In genomic region chr12:27966870-27967269, GRCh38 we compare ENCODE assay signal across 12 cellular contexts. TPM values are rescaled to one million over a fixed set of nuclear protein-coding genes. Genes with fewer than 3 reads are reported as not detected.
DNase-seq lines count a peak whose midpoint lies in the region; ATAC-seq, FAIRE-seq and TF ChIP-seq lines count a peak whose summit lies in the region.
"Had no signal": no experiment of that assay in that cellular context is flagged by ENCODE, and none has a peak within 500 bp of the region (broad histone marks: within the 10 kb centered on the region; RNA-seq: fewer than 3 reads in every experiment).

No MANE protein-coding gene starts in this region.

- H3K79me2 ChIP-seq in keratinocyte (ENCODE audit: control insufficient read depth, insufficient read depth, low read length): peaks cover 81% of the 10 kb centered on the region

- H3K9me3 ChIP-seq in keratinocyte (ENCODE audit: control insufficient read depth, low read depth, low read length): no peaks in the 10 kb centered on the region

- FAIRE-seq in keratinocyte (lab: Jason Lieb, UNC): peak; percentile 96

- H3K9me1 ChIP-seq in keratinocyte (ENCODE audit: control insufficient read depth, extremely low read depth, insufficient read depth, low read length): no peaks in the 10 kb centered on the region

- H3K27me3 ChIP-seq in keratinocyte (ENCODE audit: control insufficient read depth, extremely low read depth, insufficient read depth, low read length): no peaks in the 10 kb centered on the region

- H4K20me1 ChIP-seq in keratinocyte (ENCODE audit: control insufficient read depth, extremely low read depth, insufficient read depth, low read length): peaks cover 14% of the 10 kb centered on the region

- H3K4me3 ChIP-seq in AG09309 (ENCODE audit: control insufficient read depth, low read depth, low read length) (no peak overlapping the region), keratinocyte (ENCODE audit: control insufficient read depth in 2 of 3, extremely low read depth in 1 of 3, insufficient read depth in 2 of 3, low read depth in 1 of 3, low read length in 3 of 3) (peak overlapping the region; percentile 75 to 89 (median 82))

- dilution Hi-C loops in keratinocyte (cut with MboI; ENCODE audit: extremely low pct_ligation_motif_present, low sequenced_read_pairs): no loop called here

- peak overlapping the region; percentile 91 for H3K4me2 ChIP-seq in keratinocyte (ENCODE audit: control insufficient read depth, extremely low read depth, insufficient read depth, low read depth, low read length)

- TF ChIP-seq CTCF in AG09309 (IDR thresholded peaks at IDR 0.05; ENCODE audit: control insufficient read depth, insufficient read depth, low read depth, low read length, missing control alignments) (no peak), keratinocyte (optimal IDR thresholded peaks at IDR 0.05 in 1 of 3, IDR thresholded peaks at IDR 0.05 in 1 of 3, conservative IDR thresholded peaks at IDR 0.05 in 1 of 3; ENCODE audit: extremely low read depth in 1 of 3, insufficient read depth in 2 of 3, low read length in 3 of 3) (no peak)

- H3K9ac ChIP-seq in keratinocyte (ENCODE audit: control insufficient read depth, extremely low read depth, insufficient read depth, low read length): peak overlapping the region; percentile 96

- H3K36me3 Mint-ChIP-seq in activated T-helper 17 cell treated with anti-CD3 and anti-CD28 coated beads, Interleukin-2, amount 50 U/mL, for 72 hours (ENCODE audit: low read depth): peaks cover 6% of the 10 kb centered on the region
- H3K36me3 Mint-ChIP-seq: activated naive CD8-positive, alpha-beta T cell had no signal

- peaks cover 5% of the 10 kb centered on the region for H3K9me3 Mint-ChIP-seq in activated T-helper 17 cell treated with anti-CD3 and anti-CD28 coated beads, Interleukin-2, amount 50 U/mL, for 72 hours
- H3K9me3 Mint-ChIP-seq: T-helper 1 cell treated with Interleukin-12 subunit alpha and Interleukin-12 subunit beta and Interleukin-4 antibody, amounts not matched to agents 30 μg/mL and 1 μg/mL, for 36 hours had no signal

- peaks cover 13% of the 10 kb centered on the region for H3K4me1 Mint-ChIP-seq in activated T-helper 17 cell treated with anti-CD3 and anti-CD28 coated beads, Interleukin-2, amount 50 U/mL, for 72 hours

- H3K36me3 ChIP-seq in keratinocyte (ENCODE audit: control insufficient read depth in 2 of 2, extremely low read depth in 1 of 2, insufficient read depth in 2 of 2, low read length in 2 of 2): peaks cover 15 to 44% of the 10 kb centered on the region in 2 experiments

- peak overlapping the region; percentile 99 for H3K27ac ChIP-seq in keratinocyte (ENCODE audit: control insufficient read depth, insufficient read depth, low read length)

- no peak overlapping the region for H2AFZ ChIP-seq in keratinocyte (ENCODE audit: control insufficient read depth, low read length)

- no peak overlapping the region for H3K4me3 Mint-ChIP-seq in activated T-helper 17 cell treated with anti-CD3 and anti-CD28 coated beads, Interleukin-2, amount 50 U/mL, for 72 hours
- H3K4me3 Mint-ChIP-seq: activated naive CD8-positive, alpha-beta T cell; T-helper 1 cell treated with Interleukin-12 subunit alpha and Interleukin-12 subunit beta and Interleukin-4 antibody, amounts not matched to agents 30 μg/mL and 1 μg/mL, for 36 hours had no signal

- peak; percentile 91 for DNase-seq in AG09309 (ENCODE audit: low read depth)
- DNase-seq in keratinocyte (ENCODE audit: low read depth, low spot score): peak; percentile 85
- DNase-seq in HK-2 (ENCODE audit: unreplicated experiment): no peak
- DNase-seq in Ammon's horn (ENCODE audit: low spot score): no peak
- DNase-seq: DND-41, right cardiac atrium had no signal

- H3K27ac Mint-ChIP-seq in activated T-helper 17 cell treated with anti-CD3 and anti-CD28 coated beads, Interleukin-2, amount 50 U/mL, for 72 hours: no peak overlapping the region
- H3K27ac Mint-ChIP-seq: activated naive CD8-positive, alpha-beta T cell; T-helper 1 cell treated with Interleukin-12 subunit alpha and Interleukin-12 subunit beta and Interleukin-4 antibody, amounts not matched to agents 30 μg/mL and 1 μg/mL, for 36 hours had no signal

- peaks cover 62% of the 10 kb centered on the region for H3K27me3 Mint-ChIP-seq in activated T-helper 17 cell treated with anti-CD3 and anti-CD28 coated beads, Interleukin-2, amount 50 U/mL, for 72 hours

- ATAC-seq in HG02885 (IDR thresholded peaks at IDR 0.05; ENCODE audit: poor library complexity, unreplicated experiment): peak; percentile 32
- ATAC-seq in activated T-helper 17 cell treated with anti-CD3 and anti-CD28 coated beads, Interleukin-2, amount 50 U/mL, for 72 hours (replicated peaks): peak; percentile 63
- no peak for ATAC-seq in GM19452 (IDR thresholded peaks at IDR 0.05; ENCODE audit: unreplicated experiment)
- no peak for ATAC-seq in GM19328 (IDR thresholded peaks at IDR 0.05; ENCODE audit: unreplicated experiment)

- peaks cover 30% of the 10 kb centered on the region for H3K4me1 ChIP-seq in keratinocyte (ENCODE audit: control insufficient read depth, extremely low read depth, insufficient read depth, low read length)

RNA-seq across cellular contexts. Expression of gene PTHLH, which starts 5.7 kb away (rescaled TPM):
- total RNA-seq in activated T-helper 17 cell treated with anti-CD3 and anti-CD28 coated beads, Interleukin-2, amount 50 U/mL, for 72 hours: not detected
- 775 to 851 TPM (median 827 TPM) in 3 replicates for polyA plus RNA-seq in keratinocyte
- polyA plus RNA-seq in keratinocyte (2011; ENCODE audit: low read depth): 37.3 TPM
- polyA plus RNA-seq in keratinocyte (2011; cell fraction: cytosol; rRNA removed): 464 and 505 TPM in 2 replicates
- 2,708 and 2,894 TPM in 2 replicates for polyA plus RNA-seq in keratinocyte (2011; cell fraction: nucleus; rRNA removed)
- polyA plus RNA-seq in keratinocyte (2012; ENCODE audit: low replicate concordance): 51.1 and 594 TPM in 2 replicates
- polyA minus RNA-seq in keratinocyte: 141 to 259 TPM (median 248 TPM) in 3 replicates
- polyA minus RNA-seq in keratinocyte (2011; cell fraction: cytosol; rRNA and poly(A)+ RNA removed): 312 TPM
- polyA minus RNA-seq in keratinocyte (2011; cell fraction: nucleus; rRNA and poly(A)+ RNA removed): 652 and 892 TPM in 2 replicates

Comparison
In these comparisons a context has a peak if more than half of its experiments do, and no peak if none do; other contexts are left out.
1. DNase-seq: peak in AG09309 (single experiment) and keratinocyte (single experiment); none in HK-2 (single experiment) and Ammon's horn (single experiment).
2. ATAC-seq: peak in HG02885 (single experiment) and activated T-helper 17 cell treated with anti-CD3 and anti-CD28 coated beads, Interleukin-2, amount 50 U/mL, for 72 hours (single experiment); none in GM19452 (single experiment) and GM19328 (single experiment).